6 cellular contexts compared by ENCODE assay signal in genomic region chr22:37609240-37610152, GRCh38. TPM values are rescaled to one million over a fixed set of nuclear protein-coding genes. Genes with fewer than 3 reads are reported as not detected.
DNase-seq lines count a peak whose midpoint lies in the region; ATAC-seq lines count a peak whose summit lies in the region.

No MANE protein-coding gene starts in this region.

- H3K4me1 Mint-ChIP-seq in activated naive CD8-positive, alpha-beta T cell treated with anti-CD3 and anti-CD28 coated beads for 36 hours: peaks cover 35% of the 10 kb centered on the region

- no peaks in the 10 kb centered on the region for H3K27me3 Mint-ChIP-seq in activated naive CD8-positive, alpha-beta T cell treated with anti-CD3 and anti-CD28 coated beads for 36 hours

- peak; percentile 15 for DNase-seq in NK-92 treated with Interleukin-12 subunit alpha and Interleukin-12 subunit beta, amount 100 ng/mL, for 24 hours (lab: John Stamatoyannopoulos, UW)
- DNase-seq in NK-92 (lab: John Stamatoyannopoulos, UW; ENCODE audit: unreplicated experiment) (no peak), GOT3 (lab: John Stamatoyannopoulos, UW) (no peak)
- no peak for DNase-seq in activated naive CD8-positive, alpha-beta T cell treated with anti-CD3 and anti-CD28 coated beads for 36 hours

- H3K4me3 Mint-ChIP-seq in activated naive CD8-positive, alpha-beta T cell treated with anti-CD3 and anti-CD28 coated beads for 36 hours: peak overlapping the region; percentile 93

- peak overlapping the region; percentile 100 for H3K27ac ChIP-seq in mesodermal cell (ENCODE audit: low read depth, low read length, severe bottlenecking)

- peaks cover 21% of the 10 kb centered on the region for H3K36me3 ChIP-seq in mesodermal cell (ENCODE audit: control insufficient read depth, insufficient read depth, low read length)

- H3K4me3 ChIP-seq in mesodermal cell (ENCODE audit: extremely low read depth, insufficient read depth, low read length, poor library complexity, severe bottlenecking): peak overlapping the region; percentile 86

- H3K4me1 ChIP-seq in mesodermal cell (ENCODE audit: control insufficient read depth, insufficient read depth, low read length, poor library complexity, severe bottlenecking): peaks cover 5% of the 10 kb centered on the region

- ATAC-seq in GM18517 (IDR thresholded peaks at IDR 0.05; ENCODE audit: unreplicated experiment): no peak

- whole genome bisulfite sequencing in mesodermal cell (ENCODE audit: insufficient coverage in 2 of 2), 2 experiments: 19 to 20% methylated on average over 22 to 26 of the region's 26 CpGs

- peaks cover 9% of the 10 kb centered on the region for H3K36me3 Mint-ChIP-seq in activated naive CD8-positive, alpha-beta T cell treated with anti-CD3 and anti-CD28 coated beads for 36 hours

- no peaks in the 10 kb centered on the region for H3K9me3 Mint-ChIP-seq in activated naive CD8-positive, alpha-beta T cell treated with anti-CD3 and anti-CD28 coated beads for 36 hours

- no peaks in the 10 kb centered on the region for H3K9me3 ChIP-seq in mesodermal cell (ENCODE audit: control insufficient read depth, low read length)

- peak overlapping the region; percentile 90 for H3K27ac Mint-ChIP-seq in activated naive CD8-positive, alpha-beta T cell treated with anti-CD3 and anti-CD28 coated beads for 36 hours

RNA-seq across cellular contexts. Expression of gene GGA1, which starts 0.9 kb away (rescaled TPM):
- 10 to 100 TPM; 56.3 to 61.9 TPM for total RNA-seq in activated naive CD8-positive, alpha-beta T cell treated with anti-CD3 and anti-CD28 coated beads for 36 hours
- polyA plus RNA-seq in mesodermal cell (2013, experiment 1 of 2): 54.8 TPM
- 44.0 TPM for polyA plus RNA-seq in mesodermal cell (2013, experiment 2 of 2)

RNA-seq across cellular contexts. Expression of gene LGALS2, which starts 29.6 kb away (rescaled TPM):
- total RNA-seq in activated naive CD8-positive, alpha-beta T cell treated with anti-CD3 and anti-CD28 coated beads for 36 hours: not detected
- polyA plus RNA-seq in mesodermal cell (2013, experiment 1 of 2): not detected
- polyA plus RNA-seq in mesodermal cell (2013, experiment 2 of 2): not detected

RNA-seq across cellular contexts. Expression of gene SH3BP1, which starts 30.0 kb away (rescaled TPM):
- total RNA-seq in activated naive CD8-positive, alpha-beta T cell treated with anti-CD3 and anti-CD28 coated beads for 36 hours: 100 to 1,000 TPM in 1 of 2 experiments, 10 to 100 TPM in 1; 90.8 to 103 TPM
- polyA plus RNA-seq in mesodermal cell (2013, experiment 1 of 2): 38.7 TPM
- 31.5 TPM for polyA plus RNA-seq in mesodermal cell (2013, experiment 2 of 2)

RNA-seq across cellular contexts. Expression of gene PDXP, which starts 49.0 kb away (rescaled TPM):
- 10 to 100 TPM; 41.4 to 42.5 TPM for total RNA-seq in activated naive CD8-positive, alpha-beta T cell treated with anti-CD3 and anti-CD28 coated beads for 36 hours
- 21.0 TPM for polyA plus RNA-seq in mesodermal cell (2013, experiment 1 of 2)
- polyA plus RNA-seq in mesodermal cell (2013, experiment 2 of 2): 15.1 TPM

RNA-seq across cellular contexts. Expression of gene CDC42EP1, which starts 49.2 kb away (rescaled TPM):
- under 1 TPM; 0.25 to 0.32 TPM for total RNA-seq in activated naive CD8-positive, alpha-beta T cell treated with anti-CD3 and anti-CD28 coated beads for 36 hours
- polyA plus RNA-seq in mesodermal cell (2013, experiment 1 of 2): 82.1 TPM
- polyA plus RNA-seq in mesodermal cell (2013, experiment 2 of 2): 64.8 TPM
